Comparison of ENCODE assay signal across 22 cellular contexts in the genomic region with DNA sequence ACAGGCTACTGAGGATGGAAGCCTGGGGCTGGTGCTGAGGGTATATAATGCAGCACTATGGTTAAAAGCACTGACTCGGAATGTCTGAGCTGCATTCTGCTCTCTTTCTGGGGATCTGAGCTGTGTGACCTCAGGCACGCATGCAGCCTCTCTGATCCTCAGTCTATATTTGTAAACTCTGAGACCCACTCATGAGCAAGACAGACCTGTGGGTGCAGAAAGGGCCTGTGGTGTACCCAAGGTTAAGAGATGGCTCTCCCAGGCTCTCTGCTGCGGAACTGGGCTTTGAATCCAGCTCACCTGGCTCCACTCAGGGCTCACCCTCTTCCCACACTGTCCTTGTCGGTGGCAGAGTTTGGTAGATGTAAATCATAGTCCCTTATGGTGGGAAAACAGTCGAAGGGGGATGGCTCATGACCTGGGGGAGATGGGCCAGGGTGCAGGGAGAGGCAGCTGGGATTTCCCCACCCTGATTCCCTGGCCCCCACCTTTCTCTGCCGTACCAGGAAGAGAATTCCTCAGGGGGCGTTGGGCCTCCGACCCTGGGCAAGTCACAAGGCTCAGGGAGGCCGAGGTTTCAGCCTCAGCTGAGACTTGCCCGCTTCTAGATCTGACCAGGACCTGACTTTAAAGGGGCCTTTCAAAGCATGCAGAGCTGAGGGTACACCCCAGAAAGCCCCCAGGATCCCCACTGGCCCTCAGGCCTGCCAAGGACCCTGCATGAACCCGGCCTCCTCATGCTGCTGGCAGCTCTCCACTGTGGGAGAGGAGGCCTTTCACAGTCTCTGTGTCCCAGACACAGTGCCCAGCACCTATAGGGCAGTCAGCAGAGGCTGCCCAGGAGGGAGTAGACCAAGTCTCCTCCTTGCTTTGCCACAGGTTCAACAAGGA.
A peak's percentile ranks its signal among the peaks of the same experiment; 100 is the strongest.
DNase-seq lines count a peak whose midpoint lies in the region; ATAC-seq, FAIRE-seq and TF ChIP-seq lines count a peak whose summit lies in the region.
"Had no signal": no experiment of that assay in that cellular context is flagged by ENCODE, and none has a peak within 500 bp of the region (broad histone marks: within the 10 kb centered on the region; RNA-seq: fewer than 3 reads in every experiment).

No MANE protein-coding gene starts in this region.

- H3K36me3 Mint-ChIP-seq in naive thymus-derived CD8-positive, alpha-beta T cell, result no peaks in the 10 kb centered on the region

- 0 out of 3 replicates have a peak, but pooled peaks have one; percentile 10 for ATAC-seq in DND-41 (ENCODE audit: insufficient read depth, low read depth)
- 0 out of 3 replicates have a peak, but pooled peaks have one; percentile 16 for ATAC-seq in RWPE2 (ENCODE audit: low read depth)
- ATAC-seq in naive thymus-derived CD8-positive, alpha-beta T cell, result no peak
- no peak for ATAC-seq in GM19328 (IDR thresholded peaks at IDR 0.05; ENCODE audit: unreplicated experiment)
- ATAC-seq: GM12878 had no signal

- H3K9me3 Mint-ChIP-seq in naive thymus-derived CD8-positive, alpha-beta T cell, result no peaks in the 10 kb centered on the region

- CTCF ChIA-PET in HEK293T (lab: Yijun Ruan, JAX), result interaction anchor here (0.6 to 0.9 kb wide), 2 partner anchors 9 to 89 kb away, joined by 3 read pairs; partner anchors contain the start of gene CHST15

- H3K4me1 ChIP-seq in DND-41 (ENCODE audit: insufficient read depth, low read length), result peaks cover 10% of the 10 kb centered on the region
- no peaks in the 10 kb centered on the region for H3K4me1 ChIP-seq in RWPE2 (ENCODE audit: insufficient read depth, poor library complexity, severe bottlenecking)
- H3K4me1 ChIP-seq in kidney (ENCODE audit: control insufficient read depth in 1 of 2, insufficient read depth in 1 of 2, low read depth in 1 of 2, low read length in 2 of 2), result peaks cover 0 to 6% of the 10 kb centered on the region in 2 donors
- H3K4me1 ChIP-seq in SJCRH30, result peaks cover 9% of the 10 kb centered on the region
- H3K4me1 ChIP-seq: Peyer's patch, right lobe of liver had no signal

- no peaks in the 10 kb centered on the region for H3K9me3 ChIP-seq in DND-41 (ENCODE audit: insufficient read depth, low read length, severe bottlenecking)
- H3K9me3 ChIP-seq in RWPE2 (ENCODE audit: severe bottlenecking), result no peaks in the 10 kb centered on the region
- H3K9me3 ChIP-seq in kidney (ENCODE audit: control insufficient read depth in 1 of 2, low read length in 2 of 2), result no peaks in the 10 kb centered on the region
- H3K9me3 ChIP-seq in SJCRH30 (replicated peaks), result no peaks in the 10 kb centered on the region
- H3K9me3 ChIP-seq: Peyer's patch, right lobe of liver had no signal

- no peak overlapping the region for H2AFZ ChIP-seq in DND-41 (ENCODE audit: low read depth, low read length)

- DNase-seq in DND-41 (no peak), RWPE2 (ENCODE audit: low spot score) (peak; percentile 14), kidney (peak; percentile 22), HEK293T (ENCODE audit: extremely low spot score) (no peak), SJCRH30 (no peak)
- DNase-seq in stimulated activated CD8-positive, alpha-beta memory T cell treated with anti-CD3 and anti-CD28 coated beads, Interleukin-4, amount 100 ng/mL, for 48 hours, result peak; percentile 16
- no peak for DNase-seq in naive thymus-derived CD8-positive, alpha-beta T cell
- DNase-seq: activated CD4-positive, alpha-beta T cell treated with anti-CD3 and anti-CD28 coated beads for 1 hour; activated naive CD4-positive, alpha-beta T cell; AML-193; aorta; midbrain; MM.1S; NCI-H1694; NCI-H2227 treated with DMSO at 0.1 percent for 48 hours; stimulated activated CD4-positive, alpha-beta T cell treated with anti-CD3 and anti-CD28 coated beads, Interleukin-1b, Interleukin-23, amount 100 ng/mL, for 48 hours had no signal

- H3K9ac ChIP-seq in DND-41 (ENCODE audit: low read depth, low read length), result no peak overlapping the region
- no peak overlapping the region for H3K9ac ChIP-seq in kidney (ENCODE audit: low read length in 2 of 2)

- H3K27me3 ChIP-seq in DND-41 (ENCODE audit: insufficient read depth, low read length, poor library complexity) (no peaks in the 10 kb centered on the region), RWPE2 (ENCODE audit: insufficient read depth, poor library complexity, severe bottlenecking) (no peaks in the 10 kb centered on the region), SJCRH30 (no peaks in the 10 kb centered on the region)
- H3K27me3 ChIP-seq: Peyer's patch, right lobe of liver had no signal

- no peak overlapping the region for H3K4me3 Mint-ChIP-seq in naive thymus-derived CD8-positive, alpha-beta T cell

- H3K36me3 ChIP-seq in DND-41 (ENCODE audit: insufficient read depth, low read length) (no peaks in the 10 kb centered on the region), RWPE2 (ENCODE audit: low read depth) (peaks cover 13% of the 10 kb centered on the region), kidney (ENCODE audit: control insufficient read depth in 1 of 2, insufficient read depth in 2 of 2, low read length in 2 of 2) (no peaks in the 10 kb centered on the region), SJCRH30 (no peaks in the 10 kb centered on the region)
- H3K36me3 ChIP-seq: Peyer's patch had no signal

- H3K79me2 ChIP-seq in DND-41 (ENCODE audit: insufficient read depth, low read length), result no peaks in the 10 kb centered on the region

- H3K4me1 Mint-ChIP-seq in naive thymus-derived CD8-positive, alpha-beta T cell, result peaks cover 0 to 6% (median 0%) of the 10 kb centered on the region in 4 donors

- no peak overlapping the region for H3K4me2 ChIP-seq in DND-41 (ENCODE audit: insufficient read depth, low read length)

- no peak for FAIRE-seq in kidney (lab: Jason Lieb, UNC)
- FAIRE-seq: endometrium, G401.6, GM12878 had no signal

- no peak overlapping the region; the same call in 1 of the 2 replicates for H3K27ac ChIP-seq in DND-41 (ENCODE audit: low read length)
- no peak overlapping the region for H3K27ac ChIP-seq in RWPE2 (ENCODE audit: poor library complexity, severe bottlenecking)
- no peak overlapping the region for H3K27ac ChIP-seq in kidney (ENCODE audit: low read depth in 2 of 2, low read length in 2 of 2)
- H3K27ac ChIP-seq in SJCRH30, result no peak overlapping the region
- H3K27ac ChIP-seq: Peyer's patch, right lobe of liver had no signal

- intact Hi-C loops in kidney (cut with DNase I), result no loop called here

- no peaks in the 10 kb centered on the region for H4K20me1 ChIP-seq in DND-41 (ENCODE audit: insufficient read depth, low read length)

- peaks cover 0 to 12% (median 4%) of the 10 kb centered on the region in 5 donors for H3K27me3 Mint-ChIP-seq in naive thymus-derived CD8-positive, alpha-beta T cell

- H3K27ac Mint-ChIP-seq in naive thymus-derived CD8-positive, alpha-beta T cell, result no peak overlapping the region

- no peak for TF ChIP-seq CTCF in DND-41 (IDR thresholded peaks at IDR 0.05; ENCODE audit: borderline replicate concordance, extremely low read depth, low read length, poor library complexity, severe bottlenecking)
- TF ChIP-seq CTCF in RWPE2 (IDR thresholded peaks at IDR 0.05; ENCODE audit: poor library complexity, severe bottlenecking), result no peak
- TF ChIP-seq CTCF in kidney (IDR thresholded peaks at IDR 0.05; ENCODE audit: borderline replicate concordance, extremely low read depth, insufficient read depth), result no peak

- no peak overlapping the region for H3K4me3 ChIP-seq in DND-41 (ENCODE audit: low read depth in 1 of 2, low read length in 2 of 2)
- H3K4me3 ChIP-seq in RWPE2 (ENCODE audit: severe bottlenecking), result no peak overlapping the region
- no peak overlapping the region for H3K4me3 ChIP-seq in kidney (ENCODE audit: low read length in 2 of 2)
- H3K4me3 ChIP-seq in SJCRH30, result no peak overlapping the region
- H3K4me3 ChIP-seq: GM12878, Peyer's patch, right lobe of liver had no signal

- POLR2A ChIA-PET in HEK293T (lab: Yijun Ruan, JAX), result no interaction called here
- POLR2A ChIA-PET in naive thymus-derived CD8-positive, alpha-beta T cell (lab: Charles Lee), result no interaction called here

TF ChIP-seq in HEK293T, 16 proteins besides CTCF, POLR2A, EP300 and RAD21:
- TF ChIP-seq CTBP1 (IDR thresholded peaks at IDR 0.05; ENCODE audit: borderline replicate concordance) (no peak), FOXA1 (IDR thresholded peaks at IDR 0.05) (no peak), SUZ12 (IDR thresholded peaks at IDR 0.05) (no peak), ZNF384 (IDR thresholded peaks at IDR 0.05) (no peak), NFRKB (IDR thresholded peaks at IDR 0.05) (no peak), BHLHE40 (IDR thresholded peaks at IDR 0.05; ENCODE audit: borderline replicate concordance) (no peak), FOXM1 (IDR thresholded peaks at IDR 0.05; ENCODE audit: borderline replicate concordance) (no peak), ARNT (IDR thresholded peaks at IDR 0.05) (no peak), TARDBP (IDR thresholded peaks at IDR 0.05) (no peak), FOXK2 (IDR thresholded peaks at IDR 0.05) (no peak)
- TF ChIP-seq, protein P1, sequence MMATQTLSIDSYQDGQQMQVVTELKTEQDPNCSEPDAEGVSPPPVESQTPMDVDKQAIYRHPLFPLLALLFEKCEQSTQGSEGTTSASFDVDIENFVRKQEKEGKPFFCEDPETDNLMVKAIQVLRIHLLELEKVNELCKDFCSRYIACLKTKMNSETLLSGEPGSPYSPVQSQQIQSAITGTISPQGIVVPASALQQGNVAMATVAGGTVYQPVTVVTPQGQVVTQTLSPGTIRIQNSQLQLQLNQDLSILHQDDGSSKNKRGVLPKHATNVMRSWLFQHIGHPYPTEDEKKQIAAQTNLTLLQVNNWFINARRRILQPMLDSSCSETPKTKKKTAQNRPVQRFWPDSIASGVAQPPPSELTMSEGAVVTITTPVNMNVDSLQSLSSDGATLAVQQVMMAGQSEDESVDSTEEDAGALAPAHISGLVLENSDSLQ (IDR thresholded peaks at IDR 0.05), result no peak

Comparison
In these comparisons a context has a peak if more than half of its experiments do, and no peak if none do; other contexts are left out.
1. ATAC-seq: peak in DND-41 (single experiment) and RWPE2 (single experiment); none in naive thymus-derived CD8-positive, alpha-beta T cell (0 of 2) and GM19328 (single experiment).
2. DNase-seq: peak in RWPE2 (single experiment), kidney (single experiment) and stimulated activated CD8-positive, alpha-beta memory T cell treated with anti-CD3 and anti-CD28 coated beads, Interleukin-4, amount 100 ng/mL, for 48 hours (single experiment); none in DND-41 (single experiment), HEK293T (single experiment), SJCRH30 (0 of 2) and naive thymus-derived CD8-positive, alpha-beta T cell (0 of 10).